Comparison of ENCODE assay signal across 1 cellular context in the genomic region with DNA sequence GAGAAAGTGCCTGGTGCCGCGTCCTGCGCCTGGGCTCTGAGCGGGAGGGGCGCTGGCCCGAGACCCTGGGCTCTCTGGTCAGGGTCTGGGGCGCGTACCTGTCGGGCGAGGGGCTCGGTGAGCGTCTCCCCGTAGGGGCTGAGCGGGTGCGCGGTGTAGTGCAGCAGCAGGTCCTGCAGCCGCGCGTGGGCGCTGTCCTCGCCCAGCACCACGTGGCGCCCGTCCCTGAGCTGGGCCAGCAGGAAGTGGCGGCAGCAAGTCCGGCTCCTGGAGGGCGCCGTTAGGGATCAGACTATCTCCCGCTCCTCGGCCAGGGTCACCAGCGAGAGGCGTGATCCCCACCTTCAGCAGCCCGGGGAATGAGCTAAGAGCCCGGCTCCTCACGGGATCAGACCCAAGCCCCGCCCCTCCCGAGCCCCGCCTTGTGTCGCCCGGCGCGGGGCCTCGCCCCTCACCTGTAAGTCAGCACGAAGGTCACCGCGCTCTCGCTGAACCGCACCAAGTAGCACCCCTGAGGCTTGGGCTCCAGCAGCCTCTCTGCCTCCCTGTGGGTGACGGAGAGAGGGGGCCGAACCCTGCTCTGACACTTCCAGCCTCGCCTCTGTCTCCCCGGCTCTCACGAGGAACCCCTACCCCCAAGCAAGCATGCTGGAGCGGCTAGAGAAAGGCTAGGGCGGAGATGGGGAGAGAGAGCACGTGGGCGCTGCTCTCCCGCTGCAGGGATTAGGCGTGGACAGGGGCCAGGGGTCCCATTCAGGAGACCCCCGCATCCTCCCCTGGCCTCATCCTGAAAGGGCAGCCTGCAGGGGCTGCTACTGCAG.
TF ChIP-seq lines count a peak whose summit lies in the region.

No MANE protein-coding gene starts in this region.

TF ChIP-seq in K562, 482 proteins besides CTCF, POLR2A, EP300 and RAD21 (continued from another document and continues in another):
- TF ChIP-seq, protein P1, sequence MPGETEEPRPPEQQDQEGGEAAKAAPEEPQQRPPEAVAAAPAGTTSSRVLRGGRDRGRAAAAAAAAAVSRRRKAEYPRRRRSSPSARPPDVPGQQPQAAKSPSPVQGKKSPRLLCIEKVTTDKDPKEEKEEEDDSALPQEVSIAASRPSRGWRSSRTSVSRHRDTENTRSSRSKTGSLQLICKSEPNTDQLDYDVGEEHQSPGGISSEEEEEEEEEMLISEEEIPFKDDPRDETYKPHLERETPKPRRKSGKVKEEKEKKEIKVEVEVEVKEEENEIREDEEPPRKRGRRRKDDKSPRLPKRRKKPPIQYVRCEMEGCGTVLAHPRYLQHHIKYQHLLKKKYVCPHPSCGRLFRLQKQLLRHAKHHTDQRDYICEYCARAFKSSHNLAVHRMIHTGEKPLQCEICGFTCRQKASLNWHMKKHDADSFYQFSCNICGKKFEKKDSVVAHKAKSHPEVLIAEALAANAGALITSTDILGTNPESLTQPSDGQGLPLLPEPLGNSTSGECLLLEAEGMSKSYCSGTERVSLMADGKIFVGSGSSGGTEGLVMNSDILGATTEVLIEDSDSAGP (CRISPR knock-in tag; IDR thresholded peaks at IDR 0.05) = peak; percentile 63; the same call in 1 of the 2 replicates
- no peak for TF ChIP-seq ZC3H4 (CRISPR knock-in tag; IDR thresholded peaks at IDR 0.05; ENCODE audit: borderline replicate concordance)
- TF ChIP-seq HNRNPH1 (optimal IDR thresholded peaks at IDR 0.05; ENCODE audit: low read depth, low read length) = no peak
- no peak for TF ChIP-seq MCM3 (IDR thresholded peaks at IDR 0.05)
- no peak for TF ChIP-seq CAMTA2 (CRISPR knock-in tag; conservative IDR thresholded peaks at IDR 0.05)
- no peak for TF ChIP-seq SP2 (IDR thresholded peaks at IDR 0.05; ENCODE audit: extremely low read depth, low read depth, low read length, poor library complexity, severe bottlenecking)
- no peak for TF ChIP-seq ILK (tag; IDR thresholded peaks at IDR 0.05; ENCODE audit: borderline replicate concordance, low read depth)
- no peak for TF ChIP-seq ZNF140 (CRISPR knock-in tag; IDR thresholded peaks at IDR 0.05)
- TF ChIP-seq U2AF1 (optimal IDR thresholded peaks at IDR 0.05; ENCODE audit: low read depth, low read length) = no peak
- TF ChIP-seq ZBTB17 (CRISPR knock-in tag; IDR thresholded peaks at IDR 0.05) = peak; percentile 78
- TF ChIP-seq CSDE1 (IDR thresholded peaks at IDR 0.05) = no peak
- TF ChIP-seq RB1 (IDR thresholded peaks at IDR 0.05; ENCODE audit: low read depth) = peak; percentile 83
- TF ChIP-seq, protein P2, sequence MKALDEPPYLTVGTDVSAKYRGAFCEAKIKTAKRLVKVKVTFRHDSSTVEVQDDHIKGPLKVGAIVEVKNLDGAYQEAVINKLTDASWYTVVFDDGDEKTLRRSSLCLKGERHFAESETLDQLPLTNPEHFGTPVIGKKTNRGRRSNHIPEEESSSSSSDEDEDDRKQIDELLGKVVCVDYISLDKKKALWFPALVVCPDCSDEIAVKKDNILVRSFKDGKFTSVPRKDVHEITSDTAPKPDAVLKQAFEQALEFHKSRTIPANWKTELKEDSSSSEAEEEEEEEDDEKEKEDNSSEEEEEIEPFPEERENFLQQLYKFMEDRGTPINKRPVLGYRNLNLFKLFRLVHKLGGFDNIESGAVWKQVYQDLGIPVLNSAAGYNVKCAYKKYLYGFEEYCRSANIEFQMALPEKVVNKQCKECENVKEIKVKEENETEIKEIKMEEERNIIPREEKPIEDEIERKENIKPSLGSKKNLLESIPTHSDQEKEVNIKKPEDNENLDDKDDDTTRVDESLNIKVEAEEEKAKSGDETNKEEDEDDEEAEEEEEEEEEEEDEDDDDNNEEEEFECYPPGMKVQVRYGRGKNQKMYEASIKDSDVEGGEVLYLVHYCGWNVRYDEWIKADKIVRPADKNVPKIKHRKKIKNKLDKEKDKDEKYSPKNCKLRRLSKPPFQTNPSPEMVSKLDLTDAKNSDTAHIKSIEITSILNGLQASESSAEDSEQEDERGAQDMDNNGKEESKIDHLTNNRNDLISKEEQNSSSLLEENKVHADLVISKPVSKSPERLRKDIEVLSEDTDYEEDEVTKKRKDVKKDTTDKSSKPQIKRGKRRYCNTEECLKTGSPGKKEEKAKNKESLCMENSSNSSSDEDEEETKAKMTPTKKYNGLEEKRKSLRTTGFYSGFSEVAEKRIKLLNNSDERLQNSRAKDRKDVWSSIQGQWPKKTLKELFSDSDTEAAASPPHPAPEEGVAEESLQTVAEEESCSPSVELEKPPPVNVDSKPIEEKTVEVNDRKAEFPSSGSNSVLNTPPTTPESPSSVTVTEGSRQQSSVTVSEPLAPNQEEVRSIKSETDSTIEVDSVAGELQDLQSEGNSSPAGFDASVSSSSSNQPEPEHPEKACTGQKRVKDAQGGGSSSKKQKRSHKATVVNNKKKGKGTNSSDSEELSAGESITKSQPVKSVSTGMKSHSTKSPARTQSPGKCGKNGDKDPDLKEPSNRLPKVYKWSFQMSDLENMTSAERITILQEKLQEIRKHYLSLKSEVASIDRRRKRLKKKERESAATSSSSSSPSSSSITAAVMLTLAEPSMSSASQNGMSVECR (CRISPR knock-in tag; IDR thresholded peaks at IDR 0.05) = peak; percentile 96; the same call in 1 of the 2 replicates
- TF ChIP-seq, protein P3, sequence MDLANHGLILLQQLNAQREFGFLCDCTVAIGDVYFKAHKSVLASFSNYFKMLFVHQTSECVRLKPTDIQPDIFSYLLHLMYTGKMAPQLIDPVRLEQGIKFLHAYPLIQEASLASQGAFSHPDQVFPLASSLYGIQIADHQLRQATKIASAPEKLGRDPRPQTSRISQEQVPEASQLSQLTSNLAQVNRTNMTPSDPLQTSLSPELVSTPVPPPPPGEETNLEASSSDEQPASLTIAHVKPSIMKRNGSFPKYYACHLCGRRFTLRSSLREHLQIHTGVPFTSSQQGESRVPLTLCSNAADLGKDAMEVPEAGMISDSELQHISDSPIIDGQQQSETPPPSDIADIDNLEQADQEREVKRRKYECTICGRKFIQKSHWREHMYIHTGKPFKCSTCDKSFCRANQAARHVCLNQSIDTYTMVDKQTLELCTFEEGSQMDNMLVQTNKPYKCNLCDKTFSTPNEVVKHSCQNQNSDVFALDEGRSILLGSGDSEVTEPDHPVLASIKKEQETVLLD (IDR thresholded peaks at IDR 0.05) = no peak
- peak; percentile 73; the same call in 1 of the 2 replicates for TF ChIP-seq RAD51 (IDR thresholded peaks at IDR 0.05; ENCODE audit: borderline replicate concordance, low read depth)
- TF ChIP-seq BDP1 (IDR thresholded peaks at IDR 0.05; ENCODE audit: insufficient read depth, insufficient read length) = no peak
- TF ChIP-seq TAF9B (IDR thresholded peaks at IDR 0.05; ENCODE audit: partially characterized antibody) = no peak
- TF ChIP-seq ZNF766 (CRISPR knock-in tag; conservative IDR thresholded peaks at IDR 0.05) = peak; percentile 75
- TF ChIP-seq TGIF2 (CRISPR knock-in tag; IDR thresholded peaks at IDR 0.05) = peak; percentile 27; the same call in 1 of the 2 replicates
- TF ChIP-seq, protein P4, sequence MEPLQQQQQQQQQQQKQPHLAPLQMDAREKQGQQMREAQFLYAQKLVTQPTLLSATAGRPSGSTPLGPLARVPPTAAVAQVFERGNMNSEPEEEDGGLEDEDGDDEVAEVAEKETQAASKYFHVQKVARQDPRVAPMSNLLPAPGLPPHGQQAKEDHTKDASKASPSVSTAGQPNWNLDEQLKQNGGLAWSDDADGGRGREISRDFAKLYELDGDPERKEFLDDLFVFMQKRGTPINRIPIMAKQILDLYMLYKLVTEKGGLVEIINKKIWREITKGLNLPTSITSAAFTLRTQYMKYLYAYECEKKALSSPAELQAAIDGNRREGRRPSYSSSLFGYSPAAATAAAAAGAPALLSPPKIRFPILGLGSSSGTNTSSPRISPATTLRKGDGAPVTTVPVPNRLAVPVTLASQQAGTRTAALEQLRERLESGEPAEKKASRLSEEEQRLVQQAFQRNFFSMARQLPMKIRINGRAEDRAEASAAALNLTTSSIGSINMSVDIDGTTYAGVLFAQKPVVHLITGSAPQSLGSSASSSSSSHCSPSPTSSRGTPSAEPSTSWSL (CRISPR knock-in tag; IDR thresholded peaks at IDR 0.05; ENCODE audit: borderline replicate concordance) = no peak
- TF ChIP-seq, protein P5, sequence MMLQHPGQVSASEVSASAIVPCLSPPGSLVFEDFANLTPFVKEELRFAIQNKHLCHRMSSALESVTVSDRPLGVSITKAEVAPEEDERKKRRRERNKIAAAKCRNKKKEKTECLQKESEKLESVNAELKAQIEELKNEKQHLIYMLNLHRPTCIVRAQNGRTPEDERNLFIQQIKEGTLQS (IDR thresholded peaks at IDR 0.05) = no peak; the same call in 1 of the 2 replicates
- TF ChIP-seq, protein P5 (CRISPR knock-in tag; conservative IDR thresholded peaks at IDR 0.05) = 0 out of 2 replicates have a peak, but pooled peaks have one; percentile 19
- TF ChIP-seq FOXA1 (IDR thresholded peaks at IDR 0.05; ENCODE audit: borderline replicate concordance) = no peak
- TF ChIP-seq, protein P6, sequence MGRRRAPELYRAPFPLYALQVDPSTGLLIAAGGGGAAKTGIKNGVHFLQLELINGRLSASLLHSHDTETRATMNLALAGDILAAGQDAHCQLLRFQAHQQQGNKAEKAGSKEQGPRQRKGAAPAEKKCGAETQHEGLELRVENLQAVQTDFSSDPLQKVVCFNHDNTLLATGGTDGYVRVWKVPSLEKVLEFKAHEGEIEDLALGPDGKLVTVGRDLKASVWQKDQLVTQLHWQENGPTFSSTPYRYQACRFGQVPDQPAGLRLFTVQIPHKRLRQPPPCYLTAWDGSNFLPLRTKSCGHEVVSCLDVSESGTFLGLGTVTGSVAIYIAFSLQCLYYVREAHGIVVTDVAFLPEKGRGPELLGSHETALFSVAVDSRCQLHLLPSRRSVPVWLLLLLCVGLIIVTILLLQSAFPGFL (CRISPR knock-in tag; IDR thresholded peaks at IDR 0.05) = no peak
- no peak for TF ChIP-seq ARID2 (IDR thresholded peaks at IDR 0.05)
- TF ChIP-seq TRIM24 (IDR thresholded peaks at IDR 0.05) = peak in 1 of 2 experiments; percentile 43; a peak in 1 of 4 replicates
- TF ChIP-seq, protein P7, sequence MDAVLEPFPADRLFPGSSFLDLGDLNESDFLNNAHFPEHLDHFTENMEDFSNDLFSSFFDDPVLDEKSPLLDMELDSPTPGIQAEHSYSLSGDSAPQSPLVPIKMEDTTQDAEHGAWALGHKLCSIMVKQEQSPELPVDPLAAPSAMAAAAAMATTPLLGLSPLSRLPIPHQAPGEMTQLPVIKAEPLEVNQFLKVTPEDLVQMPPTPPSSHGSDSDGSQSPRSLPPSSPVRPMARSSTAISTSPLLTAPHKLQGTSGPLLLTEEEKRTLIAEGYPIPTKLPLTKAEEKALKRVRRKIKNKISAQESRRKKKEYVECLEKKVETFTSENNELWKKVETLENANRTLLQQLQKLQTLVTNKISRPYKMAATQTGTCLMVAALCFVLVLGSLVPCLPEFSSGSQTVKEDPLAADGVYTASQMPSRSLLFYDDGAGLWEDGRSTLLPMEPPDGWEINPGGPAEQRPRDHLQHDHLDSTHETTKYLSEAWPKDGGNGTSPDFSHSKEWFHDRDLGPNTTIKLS (IDR thresholded peaks at IDR 0.05; ENCODE audit: borderline replicate concordance, low read depth) = peak; percentile 92
- no peak for TF ChIP-seq ETS2 (tag; IDR thresholded peaks at IDR 0.05; ENCODE audit: borderline replicate concordance, poor library complexity, severe bottlenecking)
- no peak for TF ChIP-seq CEBPG (CRISPR knock-in tag; IDR thresholded peaks at IDR 0.05)
- TF ChIP-seq CEBPG (tag; conservative IDR thresholded peaks at IDR 0.05 in 1 of 2, IDR thresholded peaks at IDR 0.05 in 1 of 2) = no peak
- TF ChIP-seq ZNF253 (CRISPR knock-in tag; conservative IDR thresholded peaks at IDR 0.05) = no peak
- TF ChIP-seq, protein P8, sequence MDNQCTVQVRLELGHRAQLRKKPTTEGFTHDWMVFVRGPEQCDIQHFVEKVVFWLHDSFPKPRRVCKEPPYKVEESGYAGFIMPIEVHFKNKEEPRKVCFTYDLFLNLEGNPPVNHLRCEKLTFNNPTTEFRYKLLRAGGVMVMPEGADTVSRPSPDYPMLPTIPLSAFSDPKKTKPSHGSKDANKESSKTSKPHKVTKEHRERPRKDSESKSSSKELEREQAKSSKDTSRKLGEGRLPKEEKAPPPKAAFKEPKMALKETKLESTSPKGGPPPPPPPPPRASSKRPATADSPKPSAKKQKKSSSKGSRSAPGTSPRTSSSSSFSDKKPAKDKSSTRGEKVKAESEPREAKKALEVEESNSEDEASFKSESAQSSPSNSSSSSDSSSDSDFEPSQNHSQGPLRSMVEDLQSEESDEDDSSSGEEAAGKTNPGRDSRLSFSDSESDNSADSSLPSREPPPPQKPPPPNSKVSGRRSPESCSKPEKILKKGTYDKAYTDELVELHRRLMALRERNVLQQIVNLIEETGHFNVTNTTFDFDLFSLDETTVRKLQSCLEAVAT (IDR thresholded peaks at IDR 0.05) = no peak
- TF ChIP-seq ZNF696 (CRISPR knock-in tag; conservative IDR thresholded peaks at IDR 0.05) = no peak
- TF ChIP-seq, protein P9, sequence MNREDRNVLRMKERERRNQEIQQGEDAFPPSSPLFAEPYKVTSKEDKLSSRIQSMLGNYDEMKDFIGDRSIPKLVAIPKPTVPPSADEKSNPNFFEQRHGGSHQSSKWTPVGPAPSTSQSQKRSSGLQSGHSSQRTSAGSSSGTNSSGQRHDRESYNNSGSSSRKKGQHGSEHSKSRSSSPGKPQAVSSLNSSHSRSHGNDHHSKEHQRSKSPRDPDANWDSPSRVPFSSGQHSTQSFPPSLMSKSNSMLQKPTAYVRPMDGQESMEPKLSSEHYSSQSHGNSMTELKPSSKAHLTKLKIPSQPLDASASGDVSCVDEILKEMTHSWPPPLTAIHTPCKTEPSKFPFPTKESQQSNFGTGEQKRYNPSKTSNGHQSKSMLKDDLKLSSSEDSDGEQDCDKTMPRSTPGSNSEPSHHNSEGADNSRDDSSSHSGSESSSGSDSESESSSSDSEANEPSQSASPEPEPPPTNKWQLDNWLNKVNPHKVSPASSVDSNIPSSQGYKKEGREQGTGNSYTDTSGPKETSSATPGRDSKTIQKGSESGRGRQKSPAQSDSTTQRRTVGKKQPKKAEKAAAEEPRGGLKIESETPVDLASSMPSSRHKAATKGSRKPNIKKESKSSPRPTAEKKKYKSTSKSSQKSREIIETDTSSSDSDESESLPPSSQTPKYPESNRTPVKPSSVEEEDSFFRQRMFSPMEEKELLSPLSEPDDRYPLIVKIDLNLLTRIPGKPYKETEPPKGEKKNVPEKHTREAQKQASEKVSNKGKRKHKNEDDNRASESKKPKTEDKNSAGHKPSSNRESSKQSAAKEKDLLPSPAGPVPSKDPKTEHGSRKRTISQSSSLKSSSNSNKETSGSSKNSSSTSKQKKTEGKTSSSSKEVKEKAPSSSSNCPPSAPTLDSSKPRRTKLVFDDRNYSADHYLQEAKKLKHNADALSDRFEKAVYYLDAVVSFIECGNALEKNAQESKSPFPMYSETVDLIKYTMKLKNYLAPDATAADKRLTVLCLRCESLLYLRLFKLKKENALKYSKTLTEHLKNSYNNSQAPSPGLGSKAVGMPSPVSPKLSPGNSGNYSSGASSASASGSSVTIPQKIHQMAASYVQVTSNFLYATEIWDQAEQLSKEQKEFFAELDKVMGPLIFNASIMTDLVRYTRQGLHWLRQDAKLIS (CRISPR knock-in tag; IDR thresholded peaks at IDR 0.05) = peak; percentile 93
- TF ChIP-seq HDAC2 (IDR thresholded peaks at IDR 0.05) = 0 out of 2 replicates have a peak, but pooled peaks have one; percentile 46
